In the genomic region with DNA sequence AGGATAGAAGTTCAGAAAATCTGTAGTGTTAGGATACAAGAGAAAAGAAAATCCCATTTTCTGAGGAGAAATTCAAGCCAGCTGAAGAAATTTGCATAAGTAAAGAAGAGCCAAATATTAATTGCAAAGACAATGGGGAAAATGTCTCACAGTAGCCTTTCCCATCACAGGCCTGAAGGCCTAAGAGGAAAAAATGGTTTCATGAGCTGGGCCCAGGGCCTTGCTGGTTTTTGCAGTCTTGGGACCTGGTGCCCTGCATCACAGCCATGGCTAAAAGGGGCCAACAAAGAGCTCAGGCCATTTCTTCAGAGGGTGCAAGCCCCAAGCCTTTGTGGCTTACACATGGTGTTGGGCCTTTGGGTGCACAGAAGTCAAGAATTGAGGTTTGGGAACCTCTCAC, we compare ENCODE assay signal across 26 cellular contexts.
"Had no signal": no experiment of that assay in that cellular context is flagged by ENCODE, and none has a peak within 500 bp of the region (broad histone marks: within the 10 kb centered on the region; RNA-seq: fewer than 3 reads in every experiment).

No MANE protein-coding gene starts in this region.

- H3K4me2 ChIP-seq: hepatocyte had no signal

- H3K27ac Mint-ChIP-seq: immature natural killer cell; memory B cell; mesothelial cell of epicardium; naive B cell; naive thymus-derived CD4-positive, alpha-beta T cell had no signal

- ATAC-seq: left cardiac atrium; left colon; left lobe of liver; left lung; left ventricle myocardium superior; lower lobe of right lung; mucosa of descending colon; naive thymus-derived CD4-positive, alpha-beta T cell had no signal

- H3K4me1 Mint-ChIP-seq: immature natural killer cell; memory B cell; naive B cell; naive thymus-derived CD4-positive, alpha-beta T cell had no signal

- H3K4me3 Mint-ChIP-seq: immature natural killer cell; memory B cell; mesothelial cell of epicardium; naive B cell; naive thymus-derived CD4-positive, alpha-beta T cell had no signal

- H3K36me3 ChIP-seq: left lung, left ventricle myocardium inferior, lower lobe of right lung had no signal

- H3K79me2 ChIP-seq: hepatocyte had no signal

- H3K27me3 Mint-ChIP-seq: memory B cell; naive thymus-derived CD4-positive, alpha-beta T cell had no signal

- H3K4me3 ChIP-seq: hepatocyte, left lung, left ventricle myocardium inferior, lower lobe of right lung, lung, mucosa of descending colon had no signal

- H3K27ac ChIP-seq: hepatocyte, left lung, left ventricle myocardium inferior, lower lobe of right lung had no signal

- FAIRE-seq: islet of Langerhans, keratinocyte, kidney had no signal

- DNase-seq: hippocampal formation; hypothalamus; immature natural killer cell; islet precursor cell; kidney; kidney glomerular epithelial cell; left cardiac atrium; left colon; left lung; left ventricle myocardium inferior; left ventricle myocardium superior; lower lobe of right lung; mammary epithelial cell; mesenchymal stem cell; mesendoderm; midbrain; mucosa of descending colon; naive B cell; naive thymus-derived CD4-positive, alpha-beta T cell had no signal

- H3K36me3 Mint-ChIP-seq: naive thymus-derived CD4-positive, alpha-beta T cell had no signal

- H3K27me3 ChIP-seq: hepatocyte, left lung had no signal

- H3K4me1 ChIP-seq: left lung, lower lobe of right lung had no signal

- H2AFZ ChIP-seq: hepatocyte had no signal
